Comparison of ENCODE assay signal across 8 cellular contexts in the genomic region with DNA sequence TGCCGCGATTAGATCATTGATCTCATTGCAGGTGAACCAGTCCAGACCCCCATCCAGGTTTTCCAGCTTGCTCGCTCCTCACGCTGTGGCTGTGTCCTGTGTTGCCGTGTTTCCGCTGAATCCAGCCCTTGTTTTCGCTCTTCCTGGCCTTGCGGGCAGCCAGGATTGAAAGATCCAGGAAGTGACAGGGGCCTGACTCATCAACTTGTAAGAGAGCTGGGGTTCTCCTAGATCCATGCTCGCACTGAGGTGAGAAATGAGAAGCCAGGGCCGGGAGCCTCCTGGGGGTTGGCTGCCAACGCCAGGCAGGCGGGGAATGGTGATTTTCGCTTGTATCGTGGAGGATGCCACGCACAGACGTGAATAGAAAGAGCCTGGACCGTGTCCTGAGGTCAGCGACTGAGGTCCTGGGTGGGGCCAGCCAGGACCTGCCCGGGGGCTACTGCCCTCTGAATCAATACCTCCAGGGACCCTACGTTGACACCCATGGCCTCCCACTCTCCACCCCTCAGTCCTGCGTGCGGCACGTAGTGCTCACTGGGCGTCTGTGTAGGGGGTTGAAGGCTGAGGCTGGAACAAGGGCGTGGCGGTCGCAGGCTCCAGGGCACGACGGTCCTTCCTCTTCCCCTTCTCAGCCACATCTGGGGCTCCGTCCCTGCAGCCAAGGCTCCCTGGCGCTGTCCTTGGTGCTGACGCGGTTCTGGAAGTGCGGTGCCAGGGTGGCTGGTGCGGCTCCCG. TPM values are rescaled to one million over a fixed set of nuclear protein-coding genes. Genes with fewer than 3 reads are reported as not detected.
DNase-seq lines count a peak whose midpoint lies in the region; ATAC-seq, FAIRE-seq and TF ChIP-seq lines count a peak whose summit lies in the region.

No MANE protein-coding gene starts in this region.

- H3K9me3 Mint-ChIP-seq in activated naive CD8-positive, alpha-beta T cell treated with anti-CD3 and anti-CD28 coated beads, Interleukin-2, amount 50 U/mL, for 24 hours: peaks cover 21% of the 10 kb centered on the region

- 3 to 4% methylated on average over 34 to 36 of the region's 36 CpGs for WGBS in tibial nerve, 2 donors

- DNase-seq in D721Med (ENCODE audit: insufficient read length, low spot score) (peak; percentile 98), LoVo (ENCODE audit: low spot score) (peak; percentile 96), RPMI8226 (peak; percentile 77), glomerular visceral epithelial cell (ENCODE audit: extremely low spot score) (peak; percentile 98), non-pigmented ciliary epithelial cell (ENCODE audit: low read depth) (peak; percentile 99), tibial nerve (ENCODE audit: low spot score in 2 of 2) (peak; percentile 43 to 73)
- DNase-seq in activated naive CD8-positive, alpha-beta T cell treated with anti-CD3 and anti-CD28 coated beads, Interleukin-2, amount 50 U/mL, for 24 hours: peak; percentile 58

- peak in 1 of 2 donors; percentile 48 for TF ChIP-seq POLR2A in tibial nerve (IDR thresholded peaks at IDR 0.05)

- ATAC-seq in activated naive CD8-positive, alpha-beta T cell treated with anti-CD3 and anti-CD28 coated beads, Interleukin-2, amount 50 U/mL, for 24 hours: peak; percentile 87
- no peak for ATAC-seq in HG03039 (IDR thresholded peaks at IDR 0.05; ENCODE audit: unreplicated experiment)

- H3K27ac ChIP-seq in tibial nerve: peak overlapping the region in 2 of 4 donors; percentile 11 to 53

- peaks cover 21% of the 10 kb centered on the region for H3K27me3 Mint-ChIP-seq in activated naive CD8-positive, alpha-beta T cell treated with anti-CD3 and anti-CD28 coated beads, Interleukin-2, amount 50 U/mL, for 24 hours

- no peak for FAIRE-seq in D721Med (lab: Jason Lieb, UNC)

- peak overlapping the region; percentile 60 for H3K27ac Mint-ChIP-seq in activated naive CD8-positive, alpha-beta T cell treated with anti-CD3 and anti-CD28 coated beads, Interleukin-2, amount 50 U/mL, for 24 hours

- peak overlapping the region; percentile 58 for H3K4me3 Mint-ChIP-seq in activated naive CD8-positive, alpha-beta T cell treated with anti-CD3 and anti-CD28 coated beads, Interleukin-2, amount 50 U/mL, for 24 hours

- peaks cover 16% of the 10 kb centered on the region for H3K4me1 Mint-ChIP-seq in activated naive CD8-positive, alpha-beta T cell treated with anti-CD3 and anti-CD28 coated beads, Interleukin-2, amount 50 U/mL, for 24 hours

- peaks cover 0 to 34% (median 0%) of the 10 kb centered on the region in 4 donors for H3K9me3 ChIP-seq in tibial nerve

- H3K4me3 ChIP-seq in tibial nerve: peak overlapping the region in 3 of 4 donors; percentile 34 to 52 (median 35)

- TF ChIP-seq CTCF in D721Med (IDR thresholded peaks at IDR 0.05; ENCODE audit: insufficient read depth, missing control alignments): no peak
- TF ChIP-seq CTCF in tibial nerve (IDR thresholded peaks at IDR 0.05): peak in 1 of 5 experiments; percentile 28

- peaks cover 0 to 14% (median 8%) of the 10 kb centered on the region in 4 donors for H3K4me1 ChIP-seq in tibial nerve

- peaks cover 0 to 10% of the 10 kb centered on the region in 2 donors for H3K27me3 ChIP-seq in tibial nerve

- peaks cover 18% of the 10 kb centered on the region for H3K36me3 Mint-ChIP-seq in activated naive CD8-positive, alpha-beta T cell treated with anti-CD3 and anti-CD28 coated beads, Interleukin-2, amount 50 U/mL, for 24 hours (ENCODE audit: low read depth)

- peak in 1 of 2 donors; percentile 48 for TF ChIP-seq EP300 in tibial nerve (IDR thresholded peaks at IDR 0.05)

- H3K36me3 ChIP-seq in tibial nerve: peaks cover 0 to 15% (median 0%) of the 10 kb centered on the region in 3 donors

RNA-seq across cellular contexts. Expression of a gene that starts 7.3 kb away (rescaled TPM):
- total RNA-seq in tibial nerve: 1 to 10 TPM; 1.2 to 3.9 (median 2.1) TPM

RNA-seq across cellular contexts. Expression of a gene that starts 11.9 kb away (rescaled TPM):
- total RNA-seq in tibial nerve: 1 to 10 TPM in 3 of 4 donors, under 1 TPM in 1; 0.44 to 8.6 (median 3.0) TPM

RNA-seq across cellular contexts. Expression of a gene that starts 36.5 kb away (rescaled TPM):
- not detected for total RNA-seq in tibial nerve

RNA-seq across cellular contexts. Expression of a gene that starts 42.2 kb away (rescaled TPM):
- total RNA-seq in tibial nerve: 10 to 100 TPM; 35.4 to 56.7 (median 40.7) TPM

RNA-seq across cellular contexts. Expression of a gene that starts 50.2 kb away (rescaled TPM):
- total RNA-seq in tibial nerve: 1 to 10 TPM in 2 of 4 donors, not detected in 2; 1.2 to 2.7 TPM
